ENCODE assay signal across 20 cellular contexts in the genomic region with DNA sequence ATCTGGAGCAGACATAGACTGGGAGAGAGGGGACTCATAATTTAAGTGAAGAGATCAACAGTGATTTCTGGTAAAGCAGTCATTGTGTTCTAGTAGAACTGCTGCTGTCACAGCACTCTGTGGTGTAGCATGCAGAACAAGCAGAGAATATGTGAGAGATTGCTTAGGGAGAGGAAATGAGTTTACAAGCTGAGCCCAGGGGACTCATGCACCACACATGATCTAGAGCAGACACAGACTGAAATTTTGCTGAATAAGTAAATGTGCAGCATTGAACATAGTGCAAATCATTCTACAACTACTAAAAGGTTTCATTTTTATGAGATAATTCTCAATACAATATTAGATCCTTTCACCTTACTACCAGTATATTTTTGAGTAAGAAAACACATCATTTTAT.
DNase-seq lines count a peak whose midpoint lies in the region; ATAC-seq, FAIRE-seq and TF ChIP-seq lines count a peak whose summit lies in the region.
"Had no signal": no experiment of that assay in that cellular context is flagged by ENCODE, and none has a peak within 500 bp of the region (broad histone marks: within the 10 kb centered on the region; RNA-seq: fewer than 3 reads in every experiment).

No MANE protein-coding gene starts in this region.

- no peaks in the 10 kb centered on the region for H3K9me3 Mint-ChIP-seq in activated CD4-positive, alpha-beta memory T cell treated with anti-CD3 and anti-CD28 coated beads, Interleukin-2, amount 10 ng/mL, durations not matched to agents 7 days and 5 days
- no peaks in the 10 kb centered on the region for H3K9me3 Mint-ChIP-seq in WTC11
- H3K9me3 Mint-ChIP-seq: T-cell had no signal

- intact Hi-C loops in HepG2 (cut with micrococcal nuclease; ENCODE audit: unreplicated experiment), result no loop called here
- intact Hi-C loops in right lobe of liver (cut with DNase I), result no loop called here

- TF ChIP-seq POLR2A in HepG2 (IDR thresholded peaks at IDR 0.05; ENCODE audit: insufficient read depth in 1 of 2, low read depth in 2 of 2, low read length in 2 of 2), result no peak
- no peak for TF ChIP-seq POLR2A in right lobe of liver (IDR thresholded peaks at IDR 0.05)

- TF ChIP-seq CTCF in HepG2 (CRISPR knock-in tag; IDR thresholded peaks at IDR 0.05) (no peak), right lobe of liver (IDR thresholded peaks at IDR 0.05) (no peak), fibroblast of villous mesenchyme (IDR thresholded peaks at IDR 0.05; ENCODE audit: insufficient read depth, low read depth, low read length) (no peak), GM10266 (IDR thresholded peaks at IDR 0.05; ENCODE audit: control insufficient read depth, insufficient read depth, low read depth, missing control alignments) (no peak), WTC11 (IDR thresholded peaks at IDR 0.05) (no peak), omental fat pad (IDR thresholded peaks at IDR 0.05) (no peak)

- H3K4me3 ChIP-seq in HepG2 (replicated peaks in 1 of 3; ENCODE audit: insufficient read depth in 1 of 3, low read depth in 2 of 3, low read length in 3 of 3), result no peak overlapping the region
- H3K4me3 ChIP-seq in right lobe of liver, result no peak overlapping the region
- H3K4me3 ChIP-seq in fibroblast of villous mesenchyme (ENCODE audit: low read depth, low read length), result no peak overlapping the region
- H3K4me3 ChIP-seq: BLaER1, SJCRH30 had no signal

- no peak for TF ChIP-seq RAD21 in HepG2 (CRISPR knock-in tag; IDR thresholded peaks at IDR 0.05)

- H3K36me3 ChIP-seq in HepG2 (replicated peaks in 1 of 2; ENCODE audit: control insufficient read depth in 1 of 2, insufficient read depth in 2 of 2, low read length in 2 of 2) (no peaks in the 10 kb centered on the region), right lobe of liver (no peaks in the 10 kb centered on the region)
- H3K36me3 ChIP-seq: BLaER1, SJCRH30 had no signal

- no peak overlapping the region for H3K4me3 Mint-ChIP-seq in activated CD4-positive, alpha-beta memory T cell treated with anti-CD3 and anti-CD28 coated beads, Interleukin-2, amount 10 ng/mL, durations not matched to agents 7 days and 5 days
- no peak overlapping the region for H3K4me3 Mint-ChIP-seq in WTC11
- H3K4me3 Mint-ChIP-seq: CD8-positive, alpha-beta memory T cell; T-cell had no signal

- no TSS peak for BruUV-seq in HepG2 (replicated peaks; lab: Mats Ljungman, UMichigan)

- H3K4me1 ChIP-seq in HepG2 (ENCODE audit: insufficient read depth, low read length) (no peaks in the 10 kb centered on the region), right lobe of liver (no peaks in the 10 kb centered on the region)
- H3K4me1 ChIP-seq: BLaER1, SJCRH30 had no signal

- H3K36me3 Mint-ChIP-seq in activated CD4-positive, alpha-beta memory T cell treated with anti-CD3 and anti-CD28 coated beads, Interleukin-2, amount 10 ng/mL, durations not matched to agents 7 days and 5 days (ENCODE audit: low read depth), result no peaks in the 10 kb centered on the region
- H3K36me3 Mint-ChIP-seq in WTC11, result no peaks in the 10 kb centered on the region
- H3K36me3 Mint-ChIP-seq: CD8-positive, alpha-beta memory T cell; T-cell had no signal

- CTCF ChIA-PET in HepG2 (lab: Yijun Ruan, JAX; ENCODE audit: low intra/inter-chr PET ratio, low total read pairs) (no interaction called here), WTC11 (lab: Charles Lee) (no interaction called here)
- CTCF ChIA-PET in activated CD4-positive, alpha-beta memory T cell treated with anti-CD3 and anti-CD28 coated beads, Interleukin-2, amount 10 ng/mL, durations not matched to agents 7 days and 5 days (lab: Charles Lee), result no interaction called here

- no peaks in the 10 kb centered on the region for H3K79me2 ChIP-seq in HepG2 (ENCODE audit: insufficient read depth, low read length)

- H3K4me1 Mint-ChIP-seq in activated CD4-positive, alpha-beta memory T cell treated with anti-CD3 and anti-CD28 coated beads, Interleukin-2, amount 10 ng/mL, durations not matched to agents 7 days and 5 days, result no peaks in the 10 kb centered on the region
- H3K4me1 Mint-ChIP-seq in WTC11, result no peaks in the 10 kb centered on the region
- H3K4me1 Mint-ChIP-seq: CD8-positive, alpha-beta memory T cell had no signal

- TF ChIP-seq EP300 in HepG2 (IDR thresholded peaks at IDR 0.05; ENCODE audit: low read depth in 2 of 2, low read length in 2 of 2) (no peak), HepG2 (CRISPR knock-in tag; IDR thresholded peaks at IDR 0.05; ENCODE audit: borderline replicate concordance) (no peak)

- no peak for DNase-seq in HepG2 (ENCODE audit: low spot score)
- no peak for DNase-seq in right lobe of liver
- DNase-seq in SK-N-DZ (ENCODE audit: low spot score), result peak; percentile 13
- DNase-seq in fibroblast of villous mesenchyme (ENCODE audit: low read depth), result peak; percentile 1
- no peak for DNase-seq in activated CD4-positive, alpha-beta memory T cell treated with anti-CD3 and anti-CD28 coated beads, Interleukin-2, amount 10 ng/mL, durations not matched to agents 7 days and 5 days
- no peak for DNase-seq in GM10266 (ENCODE audit: extremely low spot score)
- no peak for DNase-seq in WTC11 (ENCODE audit: low spot score)
- no peak for DNase-seq in omental fat pad (ENCODE audit: low spot score)
- DNase-seq: CD8-positive, alpha-beta memory T cell; DMS53; KG1; NCI-H1092; NCI-H187; NCI-H526; NK-92 treated with Interleukin-12 subunit alpha and Interleukin-12 subunit beta, amount 100 ng/mL, for 24 hours; SJCRH30; T-cell had no signal

- no peak overlapping the region for H3K9ac ChIP-seq in HepG2 (ENCODE audit: insufficient read depth, low read depth, low read length)
- H3K9ac ChIP-seq: BLaER1 had no signal

- H3K27me3 ChIP-seq in HepG2 (ENCODE audit: control insufficient read depth in 1 of 2, insufficient read depth in 2 of 2, low read length in 2 of 2) (no peaks in the 10 kb centered on the region), right lobe of liver (no peaks in the 10 kb centered on the region)
- H3K27me3 ChIP-seq: BLaER1, SJCRH30 had no signal

- ATAC-seq in HepG2, result no peak
- no peak for ATAC-seq in right lobe of liver
- no peak for ATAC-seq in WTC11
- no peak for ATAC-seq in omental fat pad (ENCODE audit: low FRiP score)
- ATAC-seq: T-cell had no signal

- no peak overlapping the region for H3K27ac Mint-ChIP-seq in activated CD4-positive, alpha-beta memory T cell treated with anti-CD3 and anti-CD28 coated beads, Interleukin-2, amount 10 ng/mL, durations not matched to agents 7 days and 5 days
- H3K27ac Mint-ChIP-seq in WTC11, result no peak overlapping the region
- H3K27ac Mint-ChIP-seq: CD8-positive, alpha-beta memory T cell; T-cell had no signal

- in situ Hi-C loops in HepG2 (cut with HindIII; ENCODE audit: extremely low pct_ligation_motif_present, low pct_unique_long_range_greater_than_20kb), result no loop called here

- H3K27me3 Mint-ChIP-seq in activated CD4-positive, alpha-beta memory T cell treated with anti-CD3 and anti-CD28 coated beads, Interleukin-2, amount 10 ng/mL, durations not matched to agents 7 days and 5 days, result no peaks in the 10 kb centered on the region
- no peaks in the 10 kb centered on the region for H3K27me3 Mint-ChIP-seq in WTC11 (ENCODE audit: low read depth)
- H3K27me3 Mint-ChIP-seq: CD8-positive, alpha-beta memory T cell; T-cell had no signal

- H2AFZ ChIP-seq in HepG2 (ENCODE audit: low read length), result no peak overlapping the region

- POLR2A ChIA-PET in HepG2 (lab: Yijun Ruan, JAX) (no interaction called here), WTC11 (lab: Charles Lee) (no interaction called here)
- POLR2A ChIA-PET in activated CD4-positive, alpha-beta memory T cell treated with anti-CD3 and anti-CD28 coated beads, Interleukin-2, amount 10 ng/mL, durations not matched to agents 7 days and 5 days (lab: Charles Lee), result no interaction called here

- no peak overlapping the region for H3K4me2 ChIP-seq in HepG2 (ENCODE audit: low read depth, low read length)
- H3K4me2 ChIP-seq: BLaER1 had no signal

- H3K9me3 ChIP-seq in HepG2 (ENCODE audit: low read length), result no peaks in the 10 kb centered on the region
- H3K9me3 ChIP-seq in right lobe of liver, result no peaks in the 10 kb centered on the region
- H3K9me3 ChIP-seq: BLaER1, SJCRH30 had no signal

- H3K27ac ChIP-seq in HepG2 (ENCODE audit: extremely low read length, insufficient read depth, low read length) (no peak overlapping the region), right lobe of liver (no peak overlapping the region)
- H3K27ac ChIP-seq: BLaER1, RWPE1, SJCRH30 had no signal

- no peaks in the 10 kb centered on the region for H4K20me1 ChIP-seq in HepG2 (ENCODE audit: insufficient read depth, low read length)
- H4K20me1 ChIP-seq: BLaER1 had no signal

- no peak for FAIRE-seq in HepG2 (lab: Jason Lieb, UNC)
- FAIRE-seq: GM12891 had no signal

TF ChIP-seq in HepG2, 621 proteins besides CTCF, POLR2A, EP300 and RAD21 (continues in another document):
- no peak for TF ChIP-seq DNMT1 (CRISPR knock-in tag; IDR thresholded peaks at IDR 0.05)
- TF ChIP-seq MAFF (IDR thresholded peaks at IDR 0.05; ENCODE audit: low read depth, low read length), result peak; percentile 34

TF ChIP-seq in WTC11, 78 proteins besides CTCF, POLR2A, EP300 and RAD21 (continues in another document):
- TF ChIP-seq, protein P1, sequence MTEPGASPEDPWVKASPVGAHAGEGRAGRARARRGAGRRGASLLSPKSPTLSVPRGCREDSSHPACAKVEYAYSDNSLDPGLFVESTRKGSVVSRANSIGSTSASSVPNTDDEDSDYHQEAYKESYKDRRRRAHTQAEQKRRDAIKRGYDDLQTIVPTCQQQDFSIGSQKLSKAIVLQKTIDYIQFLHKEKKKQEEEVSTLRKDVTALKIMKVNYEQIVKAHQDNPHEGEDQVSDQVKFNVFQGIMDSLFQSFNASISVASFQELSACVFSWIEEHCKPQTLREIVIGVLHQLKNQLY (CRISPR knock-in tag; IDR thresholded peaks at IDR 0.05), result no peak
- no peak for TF ChIP-seq ZNF263 (CRISPR knock-in tag; IDR thresholded peaks at IDR 0.05; ENCODE audit: low read depth)
- TF ChIP-seq TEAD1 (CRISPR knock-in tag; IDR thresholded peaks at IDR 0.05), result no peak
- no peak for TF ChIP-seq SMAD3 (CRISPR knock-in tag; IDR thresholded peaks at IDR 0.05; ENCODE audit: borderline replicate concordance)
- no peak for TF ChIP-seq EMX1 (CRISPR knock-in tag; IDR thresholded peaks at IDR 0.05)

Comparison
In these comparisons a context has a peak if more than half of its experiments do, and no peak if none do; other contexts are left out.
1. DNase-seq: peak in SK-N-DZ (single experiment) and fibroblast of villous mesenchyme (single experiment); none in HepG2 (single experiment), right lobe of liver (0 of 3), activated CD4-positive, alpha-beta memory T cell treated with anti-CD3 and anti-CD28 coated beads, Interleukin-2, amount 10 ng/mL, durations not matched to agents 7 days and 5 days (single experiment), GM10266 (single experiment), WTC11 (single experiment) and omental fat pad (single experiment).